Comparison of ENCODE assay signal across 22 cellular contexts in genomic region chr1:28663871-28664470, GRCh38. TPM values are rescaled to one million over a fixed set of nuclear protein-coding genes. Genes with fewer than 3 reads are reported as not detected.
DNase-seq lines count a peak whose midpoint lies in the region; ATAC-seq and TF ChIP-seq lines count a peak whose summit lies in the region.
"Had no signal": no experiment of that assay in that cellular context is flagged by ENCODE, and none has a peak within 500 bp of the region (broad histone marks: within the 10 kb centered on the region; RNA-seq: fewer than 3 reads in every experiment).

No MANE protein-coding gene starts in this region.

- H3K4me1 Mint-ChIP-seq in neural crest cell = peaks cover 19% of the 10 kb centered on the region
- H3K4me1 Mint-ChIP-seq in activated T-cell treated with anti-CD3 and anti-CD28 coated beads, Interleukin-2, amount 50 U/mL, for 4 hours (ENCODE audit: low read depth) = peaks cover 8% of the 10 kb centered on the region

- peak overlapping the region; percentile 54 for H3K27ac ChIP-seq in cingulate gyrus (ENCODE audit: low read depth, low read length)
- H3K27ac ChIP-seq: ascending aorta, colonic mucosa, HL-60, ovary, sigmoid colon had no signal

- intact Hi-C loops in posterior vena cava (cut with DNase I) = no loop called here

- TF ChIP-seq CTCF in neural crest cell (conservative IDR thresholded peaks at IDR 0.05) = no peak

- no peaks in the 10 kb centered on the region for H3K27me3 Mint-ChIP-seq in neural crest cell (ENCODE audit: low read depth)
- H3K27me3 Mint-ChIP-seq in activated T-cell treated with anti-CD3 and anti-CD28 coated beads, Interleukin-2, amount 50 U/mL, for 4 hours (ENCODE audit: low read depth) = no peaks in the 10 kb centered on the region

- H3K9me3 Mint-ChIP-seq in neural crest cell = peaks cover 2% of the 10 kb centered on the region
- no peaks in the 10 kb centered on the region for H3K9me3 Mint-ChIP-seq in activated T-cell treated with anti-CD3 and anti-CD28 coated beads, Interleukin-2, amount 50 U/mL, for 4 hours

- ATAC-seq in activated T-cell treated with anti-CD3 and anti-CD28 coated beads, Interleukin-2, amount 50 U/mL, for 4 hours = no peak
- ATAC-seq: activated CD4-positive, CD25-positive, alpha-beta regulatory T cell treated with anti-CD3 and anti-CD28 coated beads, Interleukin-2, amount 50 U/mL, for 24 hours; HCT116; Panc1 had no signal

- H3K36me3 Mint-ChIP-seq in neural crest cell (ENCODE audit: low read depth) = no peaks in the 10 kb centered on the region
- no peaks in the 10 kb centered on the region for H3K36me3 Mint-ChIP-seq in activated T-cell treated with anti-CD3 and anti-CD28 coated beads, Interleukin-2, amount 50 U/mL, for 4 hours (ENCODE audit: insufficient read depth)

- peak overlapping the region; percentile 64 for H3K4me3 Mint-ChIP-seq in neural crest cell
- no peak overlapping the region for H3K4me3 Mint-ChIP-seq in activated T-cell treated with anti-CD3 and anti-CD28 coated beads, Interleukin-2, amount 50 U/mL, for 4 hours

- H3K27ac Mint-ChIP-seq in neural crest cell (ENCODE audit: unreplicated experiment) = peak overlapping the region; percentile 59

- DNase-seq in DMS 273 (lab: John Stamatoyannopoulos, UW; ENCODE audit: unreplicated experiment) (peak; percentile 82), NCI-H2171 treated with DMSO at 0.1 percent for 48 hours (lab: John Stamatoyannopoulos, UW) (peak; percentile 86), neural crest cell (ENCODE audit: low read depth, low spot score) (no peak), HuH-7.5 (ENCODE audit: low spot score) (no peak), posterior vena cava (ENCODE audit: low spot score) (no peak)
- DNase-seq in activated T-cell treated with anti-CD3 and anti-CD28 coated beads, Interleukin-2, amount 50 U/mL, for 4 hours = no peak
- no peak for DNase-seq in NK-92 treated with Interleukin-12 subunit alpha and Interleukin-12 subunit beta, amount 100 ng/mL, for 24 hours (lab: John Stamatoyannopoulos, UW)
- DNase-seq: activated effector memory CD4-positive, alpha-beta T cell treated with anti-CD3 and anti-CD28 coated beads, Interleukin-2, amount 50 U/mL, for 16 hours; colonic mucosa; foreskin melanocyte; KG1; ovary; sigmoid colon; stimulated activated CD4-positive, alpha-beta T cell treated with anti-CD3 and anti-CD28 coated beads, Interleukin-2, amount 100 ng/mL, for 24 hours had no signal

RNA-seq across cellular contexts. Expression of gene GMEB1, which starts 4.6 kb away (rescaled TPM):
- total RNA-seq in neural crest cell (22.8 and 22.9 TPM in 2 replicates), posterior vena cava (10 to 100 TPM in 1 of 2 donors, 1 to 10 TPM in 1; 8.7 to 10.6 TPM)
- total RNA-seq in activated T-cell treated with anti-CD3 and anti-CD28 coated beads, Interleukin-2, amount 50 U/mL, for 4 hours = 10 to 100 TPM; 19.5 to 22.9 (median 20.8) TPM

RNA-seq across cellular contexts. Expression of gene RNU11, which starts 15.6 kb away (rescaled TPM):
- total RNA-seq in neural crest cell (not detected in 2 replicates), posterior vena cava (not detected)
- total RNA-seq in activated T-cell treated with anti-CD3 and anti-CD28 coated beads, Interleukin-2, amount 50 U/mL, for 4 hours = not detected
- total RNA-seq: ascending aorta, colonic mucosa, Daoy, mucosa of gallbladder, ovary, sigmoid colon had no signal

RNA-seq across cellular contexts. Expression of gene TAF12, which starts 21.1 kb away (rescaled TPM):
- total RNA-seq in neural crest cell = 25.2 and 27.7 TPM in 2 replicates
- total RNA-seq in activated T-cell treated with anti-CD3 and anti-CD28 coated beads, Interleukin-2, amount 50 U/mL, for 4 hours = 10 to 100 TPM; 34.4 to 38.9 (median 36.5) TPM
- total RNA-seq in posterior vena cava = 10 to 100 TPM; 14.9 to 16.5 TPM

Comparison
In these comparisons a context has a peak if more than half of its experiments do, and no peak if none do; other contexts are left out.
1. DNase-seq: peak in DMS 273 (single experiment) and NCI-H2171 treated with DMSO at 0.1 percent for 48 hours (single experiment); none in neural crest cell (single experiment), activated T-cell treated with anti-CD3 and anti-CD28 coated beads, Interleukin-2, amount 50 U/mL, for 4 hours (single experiment), NK-92 treated with Interleukin-12 subunit alpha and Interleukin-12 subunit beta, amount 100 ng/mL, for 24 hours (single experiment), HuH-7.5 (single experiment) and posterior vena cava (single experiment).